ENCODE assay signal across 2 cellular contexts in genomic region chr2:10538224-10538894, GRCh38.
TF ChIP-seq lines count a peak whose summit lies in the region.

No MANE protein-coding gene starts in this region.

TF ChIP-seq in K562, 482 proteins besides CTCF, POLR2A, EP300 and RAD21:
- TF ChIP-seq JUND (IDR thresholded peaks at IDR 0.05; ENCODE audit: borderline replicate concordance, low read depth, low read length) (peak; percentile 5; the same call in 1 of the 2 replicates), JUND (tag; IDR thresholded peaks at IDR 0.05; ENCODE audit: borderline replicate concordance, low read depth, low read length) (no peak), ZNF274 (IDR thresholded peaks at IDR 0.05; ENCODE audit: borderline replicate concordance, low read depth, low read length) (no peak), FOSL1 (tag; conservative IDR thresholded peaks at IDR 0.05) (peak; percentile 27; the same call in 1 of the 2 replicates), THRAP3 (IDR thresholded peaks at IDR 0.05; ENCODE audit: borderline replicate concordance) (no peak), RREB1 (CRISPR knock-in tag; IDR thresholded peaks at IDR 0.05) (no peak), MTF1 (CRISPR knock-in tag; IDR thresholded peaks at IDR 0.05; ENCODE audit: borderline replicate concordance) (no peak), ZZZ3 (IDR thresholded peaks at IDR 0.05) (no peak), HNRNPK (IDR thresholded peaks at IDR 0.05; ENCODE audit: low read depth, low read length, poor library complexity, severe bottlenecking) (no peak), GTF2A2 (tag; IDR thresholded peaks at IDR 0.05) (no peak), ZKSCAN1 (IDR thresholded peaks at IDR 0.05; ENCODE audit: low read depth, low read length) (no peak), NRF1 (conservative IDR thresholded peaks at IDR 0.05 in 1 of 2, IDR thresholded peaks at IDR 0.05 in 1 of 2) (peak; percentile 20 to 28; a peak in 1 of 4 replicates), MECOM (CRISPR knock-in tag; IDR thresholded peaks at IDR 0.05) (no peak)
- TF ChIP-seq, protein P1, sequence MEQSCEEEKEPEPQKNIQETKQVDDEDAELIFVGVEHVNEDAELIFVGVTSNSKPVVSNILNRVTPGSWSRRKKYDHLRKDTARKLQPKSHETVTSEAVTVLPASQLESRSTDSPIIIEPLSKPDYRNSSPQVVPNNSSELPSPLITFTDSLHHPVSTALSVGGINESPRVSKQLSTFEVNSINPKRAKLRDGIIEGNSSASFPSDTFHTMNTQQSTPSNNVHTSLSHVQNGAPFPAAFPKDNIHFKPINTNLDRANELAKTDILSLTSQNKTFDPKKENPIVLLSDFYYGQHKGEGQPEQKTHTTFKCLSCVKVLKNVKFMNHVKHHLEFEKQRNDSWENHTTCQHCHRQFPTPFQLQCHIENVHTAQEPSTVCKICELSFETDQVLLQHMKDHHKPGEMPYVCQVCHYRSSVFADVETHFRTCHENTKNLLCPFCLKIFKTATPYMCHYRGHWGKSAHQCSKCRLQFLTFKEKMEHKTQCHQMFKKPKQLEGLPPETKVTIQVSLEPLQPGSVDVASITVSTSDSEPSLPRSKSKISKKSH (CRISPR knock-in tag; IDR thresholded peaks at IDR 0.05) = no peak
- TF ChIP-seq, protein P2, sequence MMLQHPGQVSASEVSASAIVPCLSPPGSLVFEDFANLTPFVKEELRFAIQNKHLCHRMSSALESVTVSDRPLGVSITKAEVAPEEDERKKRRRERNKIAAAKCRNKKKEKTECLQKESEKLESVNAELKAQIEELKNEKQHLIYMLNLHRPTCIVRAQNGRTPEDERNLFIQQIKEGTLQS (IDR thresholded peaks at IDR 0.05) = peak; percentile 50
- TF ChIP-seq, protein P2 (CRISPR knock-in tag; conservative IDR thresholded peaks at IDR 0.05) = no peak

TF ChIP-seq in GM12891, 5 proteins besides CTCF, POLR2A, EP300 and RAD21 (continued from another document):
- TF ChIP-seq POU2F2 (IDR thresholded peaks at IDR 0.05; ENCODE audit: low read depth, low read length) (no peak), TAF1 (IDR thresholded peaks at IDR 0.05; ENCODE audit: low read depth, low read length) (no peak), POLR2AphosphoS5 (IDR thresholded peaks at IDR 0.05; ENCODE audit: low read depth, low read length) (no peak), SPI1 (IDR thresholded peaks at IDR 0.05; ENCODE audit: low read depth, low read length) (no peak)
